ENCODE assay signal across 8 cellular contexts in genomic region chr19:42250666-42251531, GRCh38. TPM values are rescaled to one million over a fixed set of nuclear protein-coding genes. Genes with fewer than 3 reads are reported as not detected.
DNase-seq lines count a peak whose midpoint lies in the region; TF ChIP-seq lines count a peak whose summit lies in the region.

No MANE protein-coding gene starts in this region.

- no peak for DNase-seq in AG04450 (ENCODE audit: low read depth, low spot score)
- DNase-seq in epithelial cell of esophagus (ENCODE audit: low read depth) = peak; percentile 39
- DNase-seq in DMS79 treated with DMSO at 0.1 percent for 48 hours (lab: John Stamatoyannopoulos, UW) = no peak
- no peak for DNase-seq in effector CD4-positive, alpha-beta T cell
- DNase-seq in SK-N-DZ (ENCODE audit: low spot score) = no peak
- DNase-seq in effector CD8-positive, alpha-beta T cell (lab: John Stamatoyannopoulos, UW) = no peak

- peaks cover 7% of the 10 kb centered on the region; the same call in 1 of the 2 replicates for H3K9me3 ChIP-seq in AG04450 (ENCODE audit: control insufficient read depth, insufficient read depth, low read length)
- no peaks in the 10 kb centered on the region for H3K9me3 ChIP-seq in neutrophil

- peaks cover 31 to 40% of the 10 kb centered on the region in 2 experiments for H3K4me1 ChIP-seq in neutrophil (ENCODE audit: control insufficient read depth in 1 of 2, insufficient read depth in 1 of 2, low read depth in 1 of 2, low read length in 1 of 2)

- H3K27me3 ChIP-seq in AG04450 (ENCODE audit: control insufficient read depth, insufficient read depth, low read length) (no peaks in the 10 kb centered on the region), neutrophil (peaks cover 11% of the 10 kb centered on the region)

- H3K27ac ChIP-seq in AG04450 (ENCODE audit: low read depth, low read length) (peak overlapping the region; percentile 47), neutrophil (peak overlapping the region; percentile 29)

- POLR2A ChIA-PET in AG04450 (lab: Yijun Ruan, JAX) = interaction anchor here (0.6 to 2.9 kb wide), 3 partner anchors 29 to 178 kb away, joined by 3 to 8 read pairs (median 4); partner anchors contain the start of gene PRR19

- H3K4me3 ChIP-seq in AG04450 (ENCODE audit: low read depth, low read length) (peak overlapping the region; percentile 84), epithelial cell of esophagus (ENCODE audit: low read length) (peak overlapping the region; percentile 68), neutrophil (ENCODE audit: low read depth in 1 of 2, low read length in 1 of 2) (no peak overlapping the region)

- CTCF ChIA-PET in AG04450 (lab: Charles Lee) = interaction anchor here (0.9 to 2.1 kb wide), 5 partner anchors 29 to 150 kb away, joined by 3 to 13 read pairs (median 6); no protein-coding TSS in a partner anchor

- TF ChIP-seq CTCF in AG04450 (IDR thresholded peaks at IDR 0.05; ENCODE audit: low read depth, low read length) (no peak), epithelial cell of esophagus (IDR thresholded peaks at IDR 0.05; ENCODE audit: insufficient read depth, low read depth, low read length, missing control alignments) (no peak), neutrophil (IDR thresholded peaks at IDR 0.05) (no peak)

- H3K36me3 ChIP-seq in neutrophil = peaks cover 22% of the 10 kb centered on the region

TF ChIP-seq in PFSK-1, 5 proteins besides CTCF, POLR2A, EP300 and RAD21:
- TF ChIP-seq POLR2AphosphoS5 (IDR thresholded peaks at IDR 0.05; ENCODE audit: low read depth, low read length) (no peak; the same call in 1 of the 2 replicates), TAF1 (IDR thresholded peaks at IDR 0.05; ENCODE audit: borderline replicate concordance, insufficient read depth, low read length) (no peak), SIN3A (IDR thresholded peaks at IDR 0.05; ENCODE audit: borderline replicate concordance, insufficient read depth, low read length) (0 out of 2 replicates have a peak, but pooled peaks have one; percentile 56), FOXP2 (optimal IDR thresholded peaks at IDR 0.05; ENCODE audit: borderline replicate concordance, extremely low read depth, extremely low read length, insufficient read depth) (no peak)
- TF ChIP-seq, protein P1, sequence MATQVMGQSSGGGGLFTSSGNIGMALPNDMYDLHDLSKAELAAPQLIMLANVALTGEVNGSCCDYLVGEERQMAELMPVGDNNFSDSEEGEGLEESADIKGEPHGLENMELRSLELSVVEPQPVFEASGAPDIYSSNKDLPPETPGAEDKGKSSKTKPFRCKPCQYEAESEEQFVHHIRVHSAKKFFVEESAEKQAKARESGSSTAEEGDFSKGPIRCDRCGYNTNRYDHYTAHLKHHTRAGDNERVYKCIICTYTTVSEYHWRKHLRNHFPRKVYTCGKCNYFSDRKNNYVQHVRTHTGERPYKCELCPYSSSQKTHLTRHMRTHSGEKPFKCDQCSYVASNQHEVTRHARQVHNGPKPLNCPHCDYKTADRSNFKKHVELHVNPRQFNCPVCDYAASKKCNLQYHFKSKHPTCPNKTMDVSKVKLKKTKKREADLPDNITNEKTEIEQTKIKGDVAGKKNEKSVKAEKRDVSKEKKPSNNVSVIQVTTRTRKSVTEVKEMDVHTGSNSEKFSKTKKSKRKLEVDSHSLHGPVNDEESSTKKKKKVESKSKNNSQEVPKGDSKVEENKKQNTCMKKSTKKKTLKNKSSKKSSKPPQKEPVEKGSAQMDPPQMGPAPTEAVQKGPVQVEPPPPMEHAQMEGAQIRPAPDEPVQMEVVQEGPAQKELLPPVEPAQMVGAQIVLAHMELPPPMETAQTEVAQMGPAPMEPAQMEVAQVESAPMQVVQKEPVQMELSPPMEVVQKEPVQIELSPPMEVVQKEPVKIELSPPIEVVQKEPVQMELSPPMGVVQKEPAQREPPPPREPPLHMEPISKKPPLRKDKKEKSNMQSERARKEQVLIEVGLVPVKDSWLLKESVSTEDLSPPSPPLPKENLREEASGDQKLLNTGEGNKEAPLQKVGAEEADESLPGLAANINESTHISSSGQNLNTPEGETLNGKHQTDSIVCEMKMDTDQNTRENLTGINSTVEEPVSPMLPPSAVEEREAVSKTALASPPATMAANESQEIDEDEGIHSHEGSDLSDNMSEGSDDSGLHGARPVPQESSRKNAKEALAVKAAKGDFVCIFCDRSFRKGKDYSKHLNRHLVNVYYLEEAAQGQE (IDR thresholded peaks at IDR 0.05; ENCODE audit: insufficient read depth in 1 of 2, low read depth in 2 of 2, low read length in 2 of 2) = 0 out of 4 replicates have a peak, but pooled peaks of 1 of the 2 experiments have one; percentile 24

RNA-seq across cellular contexts. Expression of gene ERF, which starts 4.0 kb away (rescaled TPM):
- 29.4 and 31.1 TPM in 2 replicates for polyA plus RNA-seq in AG04450 (2011; rRNA removed)
- 45.7 and 49.3 TPM in 2 replicates for polyA minus RNA-seq in AG04450 (2011; rRNA and poly(A)+ RNA removed)
- 157 TPM for polyA plus RNA-seq in PFSK-1 (2012; ENCODE audit: insufficient read length, low read depth)
- polyA plus RNA-seq in SK-N-DZ (2014; cell fraction: cytosol; rRNA removed) = 30.2 and 33.4 TPM in 2 replicates
- polyA plus RNA-seq in SK-N-DZ (2014; cell fraction: nucleus; rRNA removed) = 69.8 and 78.5 TPM in 2 replicates

RNA-seq across cellular contexts. Expression of gene GSK3A, which starts 8.5 kb away (rescaled TPM):
- polyA plus RNA-seq in AG04450 (2011; rRNA removed) = 20.1 and 27.3 TPM in 2 replicates
- polyA minus RNA-seq in AG04450 (2011; rRNA and poly(A)+ RNA removed) = 20.9 and 28.6 TPM in 2 replicates
- polyA plus RNA-seq in PFSK-1 (2012; ENCODE audit: insufficient read length, low read depth) = 129 TPM
- polyA plus RNA-seq in SK-N-DZ (2014; cell fraction: cytosol; rRNA removed) = 39.7 and 55.9 TPM in 2 replicates
- 26.7 and 35.8 TPM in 2 replicates for polyA plus RNA-seq in SK-N-DZ (2014; cell fraction: nucleus; rRNA removed)

RNA-seq across cellular contexts. Expression of gene CIC, which starts 18.2 kb away (rescaled TPM):
- polyA plus RNA-seq in AG04450 (2011; rRNA removed) = 2.9 and 4.2 TPM in 2 replicates
- polyA minus RNA-seq in AG04450 (2011; rRNA and poly(A)+ RNA removed) = 5.1 and 6.2 TPM in 2 replicates
- 81.2 TPM for polyA plus RNA-seq in PFSK-1 (2012; ENCODE audit: insufficient read length, low read depth)
- polyA plus RNA-seq in SK-N-DZ (2014; cell fraction: cytosol; rRNA removed) = 14.2 and 17.4 TPM in 2 replicates
- polyA plus RNA-seq in SK-N-DZ (2014; cell fraction: nucleus; rRNA removed) = 35.7 and 42.1 TPM in 2 replicates

RNA-seq across cellular contexts. Expression of gene ZNF526, which starts 30.8 kb away (rescaled TPM):
- polyA plus RNA-seq in AG04450 (2011; rRNA removed) = 4.6 and 5.4 TPM in 2 replicates
- polyA minus RNA-seq in AG04450 (2011; rRNA and poly(A)+ RNA removed) = 14.3 and 16.1 TPM in 2 replicates
- polyA plus RNA-seq in PFSK-1 (2012; ENCODE audit: insufficient read length, low read depth) = 27.8 TPM
- polyA plus RNA-seq in SK-N-DZ (2014; cell fraction: cytosol; rRNA removed) = 7.7 and 9.3 TPM in 2 replicates
- 5.6 and 6.5 TPM in 2 replicates for polyA plus RNA-seq in SK-N-DZ (2014; cell fraction: nucleus; rRNA removed)

RNA-seq across cellular contexts. Expression of gene DEDD2, which starts 33.4 kb away (rescaled TPM):
- polyA plus RNA-seq in AG04450 (2011; rRNA removed) = 11.8 and 13.8 TPM in 2 replicates
- polyA minus RNA-seq in AG04450 (2011; rRNA and poly(A)+ RNA removed) = 7.3 and 10.0 TPM in 2 replicates
- polyA plus RNA-seq in PFSK-1 (2012; ENCODE audit: insufficient read length, low read depth) = 25.0 TPM
- 50.8 and 59.3 TPM in 2 replicates for polyA plus RNA-seq in SK-N-DZ (2014; cell fraction: cytosol; rRNA removed)
- polyA plus RNA-seq in SK-N-DZ (2014; cell fraction: nucleus; rRNA removed) = 44.6 and 50.5 TPM in 2 replicates

Comparison
In these comparisons a context has a peak if more than half of its experiments do, and no peak if none do; other contexts are left out.
1. H3K4me3 ChIP-seq: peak in AG04450 (single experiment) and epithelial cell of esophagus (single experiment); none in neutrophil (0 of 2).